In genomic region chr20:56519551-56519950, GRCh38 we compare ENCODE assay signal across 6 cellular contexts. TPM values are rescaled to one million over a fixed set of nuclear protein-coding genes. Genes with fewer than 3 reads are reported as not detected.
"Had no signal": no experiment of that assay in that cellular context is flagged by ENCODE, and none has a peak within 500 bp of the region (broad histone marks: within the 10 kb centered on the region; RNA-seq: fewer than 3 reads in every experiment).

No MANE protein-coding gene starts in this region.

- H3K4me3 ChIP-seq: GM23338 had no signal

- DNase-seq: H9, HCEC 1CT had no signal

- H3K27me3 Mint-ChIP-seq: IgD-negative memory B cell had no signal

- H3K4me1 Mint-ChIP-seq: GM23338, H9 had no signal

- H3K27ac Mint-ChIP-seq: GM23338, H9 had no signal

- H3K4me3 Mint-ChIP-seq: GM23338, H9 had no signal

- ATAC-seq: GM23338 had no signal

RNA-seq across cellular contexts. Expression of gene FAM209A, which starts 5.0 kb away (rescaled TPM):
- total RNA-seq: GM23338, H1, H9 had no signal
- polyA plus RNA-seq: GM23338, IgD-negative memory B cell had no signal

RNA-seq across cellular contexts. Expression of gene FAM209B, which starts 13.5 kb away (rescaled TPM):
- total RNA-seq: GM23338, H1, HT-29 had no signal
